8 cellular contexts compared by ENCODE assay signal in genomic region chr19:3029070-3029923, GRCh38. TPM values are rescaled to one million over a fixed set of nuclear protein-coding genes. Genes with fewer than 3 reads are reported as not detected.
DNase-seq lines count a peak whose midpoint lies in the region; ATAC-seq and TF ChIP-seq lines count a peak whose summit lies in the region.

TSS of gene TLE2 (minus strand) at chr19:3029280. CDS start at chr19:3028904, 376 bp downstream.

- peak within 1 kb of the TSS; percentile 56 for H3K4me3 Mint-ChIP-seq in activated CD4-positive, alpha-beta T cell treated with anti-CD3 and anti-CD28 coated beads for 36 hours
- H3K4me3 Mint-ChIP-seq in immature natural killer cell, result peak within 1 kb of the TSS; percentile 68 to 82 (median 75)

- CTCF ChIA-PET in activated CD4-positive, alpha-beta T cell treated with anti-CD3 and anti-CD28 coated beads for 36 hours (lab: Charles Lee), result no interaction called here

- POLR2A ChIA-PET in activated CD4-positive, alpha-beta T cell treated with anti-CD3 and anti-CD28 coated beads for 36 hours (lab: Charles Lee), result no interaction called here

- H3K27me3 Mint-ChIP-seq in activated CD4-positive, alpha-beta T cell treated with anti-CD3 and anti-CD28 coated beads for 36 hours, result peaks cover 10% of the 10 kb centered on the region
- H3K27me3 Mint-ChIP-seq in immature natural killer cell (ENCODE audit: low read depth in 3 of 3), result peaks cover 5 to 12% (median 9%) of the 10 kb centered on the region in 3 donors

- peaks cover 22% of the 10 kb centered on the region for H3K4me1 Mint-ChIP-seq in activated CD4-positive, alpha-beta T cell treated with anti-CD3 and anti-CD28 coated beads for 36 hours
- peaks cover 12 to 31% of the 10 kb centered on the region in 2 donors for H3K4me1 Mint-ChIP-seq in immature natural killer cell

- H3K4me1 ChIP-seq in ascending aorta (peaks cover 0 to 4% of the 10 kb centered on the region in 2 donors), subcutaneous abdominal adipose tissue (ENCODE audit: control insufficient read depth in 5 of 5, insufficient read depth in 5 of 5, low read length in 5 of 5) (peaks cover 0 to 27% (median 14%) of the 10 kb centered on the region in 5 donors)

- no peak for TF ChIP-seq CTCF in ascending aorta (IDR thresholded peaks at IDR 0.05)

- H3K4me3 ChIP-seq in ascending aorta, result peak within 1 kb of the TSS; percentile 71 to 86
- H3K4me3 ChIP-seq in subcutaneous abdominal adipose tissue (ENCODE audit: low read depth in 1 of 5, low read length in 5 of 5), result peak within 1 kb of the TSS; percentile 55 to 69 (median 62)

- no peaks in the 10 kb centered on the region for H3K9me3 ChIP-seq in ascending aorta
- no peaks in the 10 kb centered on the region for H3K9me3 ChIP-seq in subcutaneous abdominal adipose tissue (ENCODE audit: control insufficient read depth in 5 of 5, low read length in 5 of 5)

- peak within 1 kb of the TSS; percentile 57 to 61 for H3K27ac ChIP-seq in ascending aorta
- H3K27ac ChIP-seq in subcutaneous abdominal adipose tissue (ENCODE audit: low read depth, low read length), result no peak within 1 kb of the TSS

- peak within 1 kb of the TSS in 4 of 5 donors; percentile 46 to 72 (median 60) for H3K9ac ChIP-seq in subcutaneous abdominal adipose tissue (ENCODE audit: low read length in 5 of 5)

- H3K27me3 ChIP-seq in ascending aorta, result no peaks in the 10 kb centered on the region
- no peaks in the 10 kb centered on the region for H3K27me3 ChIP-seq in subcutaneous abdominal adipose tissue (ENCODE audit: control insufficient read depth in 5 of 5, insufficient read depth in 4 of 5, low read length in 5 of 5)

- H3K36me3 ChIP-seq in ascending aorta (no peaks in the 10 kb centered on the region), subcutaneous abdominal adipose tissue (ENCODE audit: control insufficient read depth in 5 of 5, insufficient read depth in 5 of 5, low read length in 5 of 5) (no peaks in the 10 kb centered on the region)

- no peak within 1 kb of the TSS for H3K27ac Mint-ChIP-seq in activated CD4-positive, alpha-beta T cell treated with anti-CD3 and anti-CD28 coated beads for 36 hours
- peak within 1 kb of the TSS in 3 of 6 donors; percentile 31 to 64 (median 35) for H3K27ac Mint-ChIP-seq in immature natural killer cell

- no peak for ATAC-seq in activated CD4-positive, alpha-beta T cell treated with anti-CD3 and anti-CD28 coated beads for 36 hours
- no peak for ATAC-seq in GM19035 (IDR thresholded peaks at IDR 0.05; ENCODE audit: unreplicated experiment)

- no peak for DNase-seq in activated CD4-positive, alpha-beta T cell treated with anti-CD3 and anti-CD28 coated beads for 36 hours
- DNase-seq in activated CD4-positive, alpha-beta T cell treated with anti-CD3 and anti-CD28 coated beads for 1 hour, result no peak
- DNase-seq in ascending aorta (ENCODE audit: low spot score in 2 of 2) (no peak), immature natural killer cell (peak in 2 of 3 donors; percentile 17 to 33), NCI-H2227 treated with DMSO at 0.1 percent for 48 hours (lab: John Stamatoyannopoulos, UW) (no peak), NCI-H1436 treated with DMSO at 0.1 percent for 48 hours (lab: John Stamatoyannopoulos, UW) (no peak)

- no peaks in the 10 kb centered on the region for H3K9me3 Mint-ChIP-seq in activated CD4-positive, alpha-beta T cell treated with anti-CD3 and anti-CD28 coated beads for 36 hours (ENCODE audit: low read depth)
- no peaks in the 10 kb centered on the region for H3K9me3 Mint-ChIP-seq in immature natural killer cell

- intact Hi-C loops in activated CD4-positive, alpha-beta T cell treated with anti-CD3 and anti-CD28 coated beads for 36 hours (cut with DNase I, micrococcal nuclease), result no loop called here
- intact Hi-C loops in ascending aorta (cut with DNase I), result no loop called here

- H3K36me3 Mint-ChIP-seq in activated CD4-positive, alpha-beta T cell treated with anti-CD3 and anti-CD28 coated beads for 36 hours (ENCODE audit: low read depth), result no peaks in the 10 kb centered on the region
- H3K36me3 Mint-ChIP-seq in immature natural killer cell, result no peaks in the 10 kb centered on the region

RNA-seq across cellular contexts. Expression of gene TLE2, which starts in this region (rescaled TPM):
- 1 to 10 TPM; 4.7 to 6.3 TPM for total RNA-seq in activated CD4-positive, alpha-beta T cell treated with anti-CD3 and anti-CD28 coated beads for 36 hours
- total RNA-seq in ascending aorta, result 86.3 TPM
- 1 to 10 TPM; 1.2 to 2.4 (median 1.3) TPM for polyA plus RNA-seq in immature natural killer cell

Comparison
In these comparisons a context has a peak if more than half of its experiments do, and no peak if none do; other contexts are left out.
1. RNA of gene TLE2 (total RNA-seq): 86.3 TPM in ascending aorta (single experiment); 4.7 to 6.3 TPM in activated CD4-positive, alpha-beta T cell treated with anti-CD3 and anti-CD28 coated beads for 36 hours; every median in the first group is over 10 times any median in the second.
2. DNase-seq: peak in immature natural killer cell (2 of 3); none in activated CD4-positive, alpha-beta T cell treated with anti-CD3 and anti-CD28 coated beads for 36 hours (single experiment), activated CD4-positive, alpha-beta T cell treated with anti-CD3 and anti-CD28 coated beads for 1 hour (single experiment), ascending aorta (0 of 2), NCI-H2227 treated with DMSO at 0.1 percent for 48 hours (single experiment) and NCI-H1436 treated with DMSO at 0.1 percent for 48 hours (single experiment).